ENCODE assay signal across 8 cellular contexts in genomic region chr9:62802719-62803079, GRCh38.
DNase-seq lines count a peak whose midpoint lies in the region; ATAC-seq, FAIRE-seq and TF ChIP-seq lines count a peak whose summit lies in the region.
"Not testable (repeated sequence)": the region's sequence is repeated elsewhere in the genome, so short reads cannot be mapped to it uniquely, and the experiment has no call there.

No MANE protein-coding gene starts in this region.

- peak overlapping the region; percentile 88 for H3K4me3 ChIP-seq in GM06990 (replicated peaks; ENCODE audit: low read depth, low read length)
- H3K4me3 ChIP-seq in HUES48 (ENCODE audit: low read depth, low read length) = peak overlapping the region; percentile 71
- H3K4me3 ChIP-seq in astrocyte of the cerebellum (ENCODE audit: low read depth, low read length) = peak overlapping the region; percentile 56
- H3K4me3 ChIP-seq in esophagus (ENCODE audit: low read depth in 1 of 2, low read length in 2 of 2) = peak overlapping the region; percentile 57 to 72
- H3K4me3 ChIP-seq in left lung = peak overlapping the region; percentile 35 to 55
- H3K4me3 ChIP-seq in pancreas = peak overlapping the region; percentile 22 to 52 (median 34)
- peak overlapping the region; percentile 28 to 64 (median 58) for H3K4me3 ChIP-seq in tibial nerve

- TF ChIP-seq CTCF in GM06990 (IDR thresholded peaks at IDR 0.05; ENCODE audit: insufficient read depth, low read length, poor library complexity, severe bottlenecking); astrocyte of the cerebellum (IDR thresholded peaks at IDR 0.05; ENCODE audit: low read depth, low read length, missing control alignments); left lung (IDR thresholded peaks at IDR 0.05); pancreas (IDR thresholded peaks at IDR 0.05); tibial nerve (IDR thresholded peaks at IDR 0.05): not testable (repeated sequence)

- H3K9me3 Mint-ChIP-seq in T-helper 2 cell treated with Interferon-gamma antibody and Interleukin-4, amounts not matched to agents 5 μg/mL and 100 μg/mL, for 36 hours = not testable (repeated sequence)

- not testable (repeated sequence) for ATAC-seq in left lung, pancreas

- TF ChIP-seq EP300 in tibial nerve (IDR thresholded peaks at IDR 0.05) = not testable (repeated sequence)

- not testable (repeated sequence) for TF ChIP-seq POLR2A in tibial nerve (IDR thresholded peaks at IDR 0.05)

- not testable (repeated sequence) for FAIRE-seq in pancreas (lab: Jason Lieb, UNC)

- H3K4me1 ChIP-seq in HUES48 (ENCODE audit: control insufficient read depth, insufficient read depth, low read length); esophagus (ENCODE audit: control insufficient read depth in 2 of 2, insufficient read depth in 2 of 2, low read length in 1 of 2): not testable (repeated sequence)
- peaks cover 0 to 37% of the 10 kb centered on the region in 2 donors for H3K4me1 ChIP-seq in left lung
- H3K4me1 ChIP-seq in pancreas = peaks cover 0 to 11% (median 0%) of the 10 kb centered on the region in 3 donors
- peaks cover 0 to 32% (median 4%) of the 10 kb centered on the region in 4 donors for H3K4me1 ChIP-seq in tibial nerve

- H3K4me1 Mint-ChIP-seq in T-helper 2 cell treated with Interferon-gamma antibody and Interleukin-4, amounts not matched to agents 5 μg/mL and 100 μg/mL, for 36 hours (ENCODE audit: low read depth) = peaks cover 27% of the 10 kb centered on the region

- peaks cover 54% of the 10 kb centered on the region for H3K27me3 Mint-ChIP-seq in T-helper 2 cell treated with Interferon-gamma antibody and Interleukin-4, amounts not matched to agents 5 μg/mL and 100 μg/mL, for 36 hours (ENCODE audit: low read depth)

- in situ Hi-C loops in astrocyte of the cerebellum (cut with HindIII; ENCODE audit: low sequenced_read_pairs) = not testable (repeated sequence)

- not testable (repeated sequence) for H3K36me3 Mint-ChIP-seq in T-helper 2 cell treated with Interferon-gamma antibody and Interleukin-4, amounts not matched to agents 5 μg/mL and 100 μg/mL, for 36 hours (ENCODE audit: low read depth)

- DNase-seq in GM06990 (ENCODE audit: extremely low read depth, insufficient read length); T-helper 2 cell treated with Interferon-gamma antibody and Interleukin-4, amounts not matched to agents 5 μg/mL and 100 μg/mL, for 36 hours (ENCODE audit: low spot score); astrocyte of the cerebellum (ENCODE audit: low read depth); left lung; pancreas; tibial nerve (ENCODE audit: low spot score in 2 of 2): not testable (repeated sequence)

- intact Hi-C loops in left lung (cut with DNase I); pancreas (cut with DNase I): not testable (repeated sequence)

- H3K27ac ChIP-seq in HUES48 (ENCODE audit: low read depth, low read length) = not testable (repeated sequence)
- H3K27ac ChIP-seq in esophagus (ENCODE audit: low read depth in 2 of 2, low read length in 1 of 2) (peak overlapping the region in 1 of 2 donors; percentile 77), left lung (peak overlapping the region; percentile 64 to 83), pancreas (peak overlapping the region in 2 of 4 donors; percentile 40 to 53), tibial nerve (peak overlapping the region; percentile 45 to 92 (median 88))

- H3K9me3 ChIP-seq in HUES48 (ENCODE audit: control insufficient read depth, insufficient read depth, low read length); esophagus (ENCODE audit: control insufficient read depth in 2 of 2, insufficient read depth in 1 of 2, low read depth in 1 of 2, low read length in 1 of 2); left lung; pancreas; tibial nerve: not testable (repeated sequence)

- H3K9ac ChIP-seq in HUES48 (ENCODE audit: low read depth, low read length) = not testable (repeated sequence)

- WGBS in esophagus, 2 donors = 12 to 15% methylated on average over 9 of the region's 9 CpGs
- WGBS in pancreas, 2 donors = 15 to 16% methylated on average over 9 of the region's 9 CpGs
- WGBS in tibial nerve, 2 donors = 11% methylated on average over 9 of the region's 9 CpGs

- not testable (repeated sequence) for H3K36me3 ChIP-seq in GM06990 (ENCODE audit: control insufficient read depth, insufficient read depth, low read length); HUES48 (ENCODE audit: control insufficient read depth, insufficient read depth, low read length); esophagus (ENCODE audit: control insufficient read depth in 2 of 2, insufficient read depth in 2 of 2, low read length in 1 of 2); left lung; pancreas; tibial nerve

- H3K27ac Mint-ChIP-seq in T-helper 2 cell treated with Interferon-gamma antibody and Interleukin-4, amounts not matched to agents 5 μg/mL and 100 μg/mL, for 36 hours = not testable (repeated sequence)

- H3K27me3 ChIP-seq in GM06990 (replicated peaks; ENCODE audit: control insufficient read depth, insufficient read depth, low read length); esophagus (ENCODE audit: control insufficient read depth in 1 of 2, insufficient read depth in 2 of 2, low read length in 2 of 2): not testable (repeated sequence)
- H3K27me3 ChIP-seq in HUES48 (ENCODE audit: control insufficient read depth, insufficient read depth, low read length) = peaks cover 87% of the 10 kb centered on the region
- peaks cover 49 to 77% of the 10 kb centered on the region in 2 donors for H3K27me3 ChIP-seq in left lung
- H3K27me3 ChIP-seq in pancreas = peaks cover 0 to 45% (median 9%) of the 10 kb centered on the region in 4 donors
- H3K27me3 ChIP-seq in tibial nerve = peaks cover 0 to 63% of the 10 kb centered on the region in 2 donors

- peak overlapping the region; percentile 56 for H3K4me3 Mint-ChIP-seq in T-helper 2 cell treated with Interferon-gamma antibody and Interleukin-4, amounts not matched to agents 5 μg/mL and 100 μg/mL, for 36 hours

Comparison
In these comparisons a context has a peak if more than half of its experiments do, and no peak if none do; other contexts are left out.
1. H3K4me3 ChIP-seq: peak in every context shown above with its lines; median percentile 88 in GM06990; 71 in HUES48; 64 in esophagus; 58 in tibial nerve; 56 in astrocyte of the cerebellum; 45 in left lung; 34 in pancreas.